Comparison of ENCODE assay signal across 13 cellular contexts in the genomic region with DNA sequence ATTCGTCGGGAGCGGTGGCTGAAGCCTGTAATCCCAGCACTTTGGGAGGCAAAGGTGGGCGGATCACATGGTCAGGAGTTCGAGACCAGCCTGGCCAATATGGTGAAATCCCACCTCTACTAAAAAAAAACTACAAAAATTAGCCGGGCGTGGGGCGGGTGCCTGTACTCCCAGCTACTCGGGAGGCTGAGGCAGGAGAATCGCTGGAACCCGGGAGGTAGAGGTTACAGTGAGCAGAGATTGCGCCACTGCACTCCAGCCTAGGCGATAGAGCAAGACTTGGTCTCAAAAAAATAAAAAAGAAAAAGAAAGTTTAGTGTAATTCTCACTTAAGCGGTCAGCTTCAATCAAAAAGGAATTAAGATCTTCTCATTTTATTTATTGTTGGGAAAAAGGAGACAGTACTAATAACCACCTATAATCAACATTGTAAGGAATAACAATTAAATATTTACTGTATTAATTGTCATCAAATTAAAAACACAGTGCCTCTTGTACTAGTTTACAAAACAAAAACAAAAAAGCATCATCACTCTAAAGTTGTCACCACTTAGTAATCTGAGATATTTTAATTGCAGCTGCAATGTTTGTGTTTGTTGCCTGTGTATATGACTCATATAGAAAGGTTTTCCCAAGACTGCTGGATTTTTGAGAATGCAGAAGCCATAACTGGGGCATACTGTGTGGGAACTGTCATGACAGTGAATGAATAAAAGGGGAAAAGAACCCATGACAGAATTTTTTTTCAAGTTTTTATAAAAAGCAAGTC. TPM values are rescaled to one million over a fixed set of nuclear protein-coding genes. Genes with fewer than 3 reads are reported as not detected.
DNase-seq lines count a peak whose midpoint lies in the region; ATAC-seq, FAIRE-seq and TF ChIP-seq lines count a peak whose summit lies in the region.
"Had no signal": no experiment of that assay in that cellular context is flagged by ENCODE, and none has a peak within 500 bp of the region (broad histone marks: within the 10 kb centered on the region; RNA-seq: fewer than 3 reads in every experiment).

No MANE protein-coding gene starts in this region.

- H3K4me2 ChIP-seq in endothelial cell of umbilical vein (ENCODE audit: insufficient read depth, low read length) = no peak overlapping the region

- no TSS peak for BruUV-seq in endothelial cell of umbilical vein (replicated peaks; lab: Mats Ljungman, UMichigan)

- H3K79me2 ChIP-seq in endothelial cell of umbilical vein (ENCODE audit: control insufficient read depth, insufficient read depth, low read length) = peaks cover 76% of the 10 kb centered on the region

- intact Hi-C loops in endothelial cell of umbilical vein (cut with micrococcal nuclease) (no loop called here), prostate gland (cut with DNase I) (no loop called here)
- intact Hi-C loops in activated CD4-positive, alpha-beta T cell treated with anti-CD3 and anti-CD28 coated beads for 36 hours (cut with DNase I, micrococcal nuclease) = no loop called here
- intact Hi-C loops in activated T-helper 1 cell treated with anti-CD3 and anti-CD28 coated beads, Interleukin-12 subunit alpha, Interleukin-12 subunit beta, Interleukin-2, Interleukin-4 antibody, amounts not matched to agents 30 ng/mL and 10 ng/mL and 1 ng/mL, durations not matched to agents 14 hours and 24 hours and 36 hours (cut with micrococcal nuclease) = no loop called here

- H3K27me3 Mint-ChIP-seq in activated CD4-positive, alpha-beta T cell treated with anti-CD3 and anti-CD28 coated beads for 36 hours = no peaks in the 10 kb centered on the region
- no peaks in the 10 kb centered on the region for H3K27me3 Mint-ChIP-seq in activated T-helper 1 cell treated with anti-CD3 and anti-CD28 coated beads, Interleukin-12 subunit alpha, Interleukin-12 subunit beta, Interleukin-2, Interleukin-4 antibody, amounts not matched to agents 30 ng/mL and 10 ng/mL and 1 ng/mL, durations not matched to agents 14 hours and 24 hours and 36 hours (ENCODE audit: insufficient read depth)
- H3K27me3 Mint-ChIP-seq: activated naive CD4-positive, alpha-beta T cell treated with anti-CD3 and anti-CD28 coated beads, Interleukin-2, amount 50 U/mL, for 24 hours; memory B cell had no signal

- no peak overlapping the region for H3K27ac Mint-ChIP-seq in activated CD4-positive, alpha-beta T cell treated with anti-CD3 and anti-CD28 coated beads for 36 hours
- no peak overlapping the region for H3K27ac Mint-ChIP-seq in activated naive CD4-positive, alpha-beta T cell treated with anti-CD3 and anti-CD28 coated beads, Interleukin-2, amount 50 U/mL, for 72 hours
- H3K27ac Mint-ChIP-seq in activated T-helper 1 cell treated with anti-CD3 and anti-CD28 coated beads, Interleukin-12 subunit alpha, Interleukin-12 subunit beta, Interleukin-2, Interleukin-4 antibody, amounts not matched to agents 30 ng/mL and 10 ng/mL and 1 ng/mL, durations not matched to agents 14 hours and 24 hours and 36 hours = no peak overlapping the region
- H3K27ac Mint-ChIP-seq: memory B cell had no signal

- H3K4me1 ChIP-seq in endothelial cell of umbilical vein (ENCODE audit: control insufficient read depth, extremely low read depth, insufficient read depth, low read length) (peaks cover 26% of the 10 kb centered on the region), prostate gland (replicated peaks) (peaks cover 3% of the 10 kb centered on the region)

- H3K4me3 Mint-ChIP-seq in activated CD4-positive, alpha-beta T cell treated with anti-CD3 and anti-CD28 coated beads for 36 hours = no peak overlapping the region
- H3K4me3 Mint-ChIP-seq in activated T-helper 1 cell treated with anti-CD3 and anti-CD28 coated beads, Interleukin-12 subunit alpha, Interleukin-12 subunit beta, Interleukin-2, Interleukin-4 antibody, amounts not matched to agents 30 ng/mL and 10 ng/mL and 1 ng/mL, durations not matched to agents 14 hours and 24 hours and 36 hours = no peak overlapping the region
- H3K4me3 Mint-ChIP-seq: activated naive CD4-positive, alpha-beta T cell treated with anti-CD3 and anti-CD28 coated beads, Interleukin-2, amount 50 U/mL, for 24 hours; memory B cell had no signal

- DNase-seq in EL = peak; percentile 89
- DNase-seq in RKO (ENCODE audit: low spot score) = peak; percentile 72
- peak; percentile 59 for DNase-seq in endothelial cell of umbilical vein (ENCODE audit: low read depth, low spot score)
- no peak for DNase-seq in prostate gland (ENCODE audit: low spot score)
- no peak for DNase-seq in activated CD4-positive, alpha-beta T cell treated with anti-CD3 and anti-CD28 coated beads for 36 hours
- no peak for DNase-seq in SHP77 treated with DMSO at 0.1 percent for 48 hours (lab: John Stamatoyannopoulos, UW)
- no peak for DNase-seq in activated naive CD4-positive, alpha-beta T cell treated with anti-CD3 and anti-CD28 coated beads, Interleukin-2, amount 50 U/mL, for 72 hours (ENCODE audit: low spot score in 2 of 2)
- DNase-seq in activated T-helper 1 cell treated with anti-CD3 and anti-CD28 coated beads, Interleukin-12 subunit alpha, Interleukin-12 subunit beta, Interleukin-2, Interleukin-4 antibody, amounts not matched to agents 30 ng/mL and 10 ng/mL and 1 ng/mL, durations not matched to agents 14 hours and 24 hours and 36 hours (ENCODE audit: low spot score) = no peak
- DNase-seq: activated CD4-positive, CD25-positive, alpha-beta regulatory T cell; esophagus squamous epithelium had no signal

- peaks cover 4% of the 10 kb centered on the region for H3K36me3 Mint-ChIP-seq in activated CD4-positive, alpha-beta T cell treated with anti-CD3 and anti-CD28 coated beads for 36 hours (ENCODE audit: low read depth)
- H3K36me3 Mint-ChIP-seq in activated naive CD4-positive, alpha-beta T cell treated with anti-CD3 and anti-CD28 coated beads, Interleukin-2, amount 50 U/mL, for 72 hours = peaks cover 10 to 19% of the 10 kb centered on the region in 2 donors
- peaks cover 7% of the 10 kb centered on the region for H3K36me3 Mint-ChIP-seq in activated T-helper 1 cell treated with anti-CD3 and anti-CD28 coated beads, Interleukin-12 subunit alpha, Interleukin-12 subunit beta, Interleukin-2, Interleukin-4 antibody, amounts not matched to agents 30 ng/mL and 10 ng/mL and 1 ng/mL, durations not matched to agents 14 hours and 24 hours and 36 hours (ENCODE audit: low read depth)

- no peaks in the 10 kb centered on the region for H3K9me3 ChIP-seq in endothelial cell of umbilical vein (replicated peaks; ENCODE audit: control insufficient read depth, insufficient read depth, low read length)
- no peaks in the 10 kb centered on the region for H3K9me3 ChIP-seq in prostate gland
- H3K9me3 ChIP-seq: esophagus squamous epithelium had no signal

- H3K9ac ChIP-seq in endothelial cell of umbilical vein (replicated peaks; ENCODE audit: extremely low read depth, insufficient read depth, low read length) = no peak overlapping the region

- H2AFZ ChIP-seq in endothelial cell of umbilical vein (ENCODE audit: low read depth, low read length) = no peak overlapping the region

- H3K27ac ChIP-seq in endothelial cell of umbilical vein (ENCODE audit: insufficient read depth, low read depth, low read length) = peak overlapping the region; percentile 33
- peak overlapping the region; percentile 96 to 98 for H3K27ac ChIP-seq in prostate gland

- peaks cover 35% of the 10 kb centered on the region for H3K4me1 Mint-ChIP-seq in activated CD4-positive, alpha-beta T cell treated with anti-CD3 and anti-CD28 coated beads for 36 hours
- H3K4me1 Mint-ChIP-seq in activated T-helper 1 cell treated with anti-CD3 and anti-CD28 coated beads, Interleukin-12 subunit alpha, Interleukin-12 subunit beta, Interleukin-2, Interleukin-4 antibody, amounts not matched to agents 30 ng/mL and 10 ng/mL and 1 ng/mL, durations not matched to agents 14 hours and 24 hours and 36 hours (ENCODE audit: low read depth) = peaks cover 29% of the 10 kb centered on the region

- no peak for FAIRE-seq in endothelial cell of umbilical vein (lab: Jason Lieb, UNC)
- FAIRE-seq: GM19239 had no signal

- 94% methylated on average over 14 of the region's 14 CpGs for WGBS in prostate gland

- H3K27me3 ChIP-seq in endothelial cell of umbilical vein (ENCODE audit: control insufficient read depth in 2 of 2, insufficient read depth in 2 of 2, low read length in 2 of 2) = no peaks in the 10 kb centered on the region
- H3K27me3 ChIP-seq in prostate gland (replicated peaks; ENCODE audit: insufficient read depth) = no peaks in the 10 kb centered on the region
- H3K27me3 ChIP-seq: esophagus squamous epithelium had no signal

- no peak for TF ChIP-seq POLR2A in endothelial cell of umbilical vein (IDR thresholded peaks at IDR 0.05; ENCODE audit: low read depth, low read length)
- TF ChIP-seq POLR2A in prostate gland (IDR thresholded peaks at IDR 0.05) = no peak

- no peaks in the 10 kb centered on the region for H4K20me1 ChIP-seq in endothelial cell of umbilical vein (replicated peaks; ENCODE audit: control insufficient read depth, extremely low read depth, insufficient read depth, low read length)

- H3K4me3 ChIP-seq in endothelial cell of umbilical vein (replicated peaks in 1 of 3; ENCODE audit: insufficient read depth in 1 of 3, low read depth in 1 of 3, low read length in 3 of 3) (no peak overlapping the region), prostate gland (no peak overlapping the region)

- no peaks in the 10 kb centered on the region for H3K36me3 ChIP-seq in endothelial cell of umbilical vein (ENCODE audit: control insufficient read depth in 2 of 2, extremely low read depth in 1 of 2, insufficient read depth in 2 of 2, low read length in 2 of 2)
- H3K36me3 ChIP-seq in prostate gland = no peaks in the 10 kb centered on the region
- H3K36me3 ChIP-seq: esophagus squamous epithelium had no signal

- POLR2A ChIA-PET in endothelial cell of umbilical vein (lab: Charles Lee) = no interaction called here
- POLR2A ChIA-PET in activated CD4-positive, alpha-beta T cell treated with anti-CD3 and anti-CD28 coated beads for 36 hours (lab: Charles Lee) = no interaction called here

- CTCF ChIA-PET in endothelial cell of umbilical vein (lab: Charles Lee) = interaction anchor here (1.9 kb wide), 1 partner anchor 15 kb away, joined by 9 read pairs; no protein-coding TSS in a partner anchor
- CTCF ChIA-PET in activated CD4-positive, alpha-beta T cell treated with anti-CD3 and anti-CD28 coated beads for 36 hours (lab: Charles Lee) = interaction anchor here (0.7 kb wide), 1 partner anchor 33 kb away, joined by 4 read pairs; no protein-coding TSS in a partner anchor

- TF ChIP-seq CTCF in endothelial cell of umbilical vein (IDR thresholded peaks at IDR 0.05; ENCODE audit: extremely low read depth in 1 of 2, insufficient read depth in 1 of 2, low read depth in 1 of 2, low read length in 2 of 2) (no peak), prostate gland (IDR thresholded peaks at IDR 0.05) (no peak)

- no peak for ATAC-seq in activated CD4-positive, alpha-beta T cell treated with anti-CD3 and anti-CD28 coated beads for 36 hours
- ATAC-seq in activated naive CD4-positive, alpha-beta T cell treated with anti-CD3 and anti-CD28 coated beads, Interleukin-2, amount 50 U/mL, for 72 hours = no peak

- dilution Hi-C loops in endothelial cell of umbilical vein (cut with MboI; ENCODE audit: extremely low pct_ligation_motif_present, low sequenced_read_pairs) = no loop called here

- H3K9me1 ChIP-seq in endothelial cell of umbilical vein (replicated peaks; ENCODE audit: control insufficient read depth, extremely low read depth, insufficient read depth, low read length) = no peaks in the 10 kb centered on the region

- no peaks in the 10 kb centered on the region for H3K9me3 Mint-ChIP-seq in activated CD4-positive, alpha-beta T cell treated with anti-CD3 and anti-CD28 coated beads for 36 hours (ENCODE audit: low read depth)
- no peaks in the 10 kb centered on the region for H3K9me3 Mint-ChIP-seq in activated naive CD4-positive, alpha-beta T cell treated with anti-CD3 and anti-CD28 coated beads, Interleukin-2, amount 50 U/mL, for 72 hours
- H3K9me3 Mint-ChIP-seq in activated T-helper 1 cell treated with anti-CD3 and anti-CD28 coated beads, Interleukin-12 subunit alpha, Interleukin-12 subunit beta, Interleukin-2, Interleukin-4 antibody, amounts not matched to agents 30 ng/mL and 10 ng/mL and 1 ng/mL, durations not matched to agents 14 hours and 24 hours and 36 hours = no peaks in the 10 kb centered on the region
- H3K9me3 Mint-ChIP-seq: activated naive CD4-positive, alpha-beta T cell treated with anti-CD3 and anti-CD28 coated beads, Interleukin-2, amount 50 U/mL, for 24 hours; memory B cell had no signal

RNA-seq across cellular contexts. Expression of gene FBXO42, which starts 3.7 kb away (rescaled TPM):
- total RNA-seq in endothelial cell of umbilical vein (16.3 and 17.3 TPM in 2 replicates), prostate gland (10 to 100 TPM; 26.6 to 52.6 TPM)
- 17.1 and 20.4 TPM in 2 replicates for polyA plus RNA-seq in endothelial cell of umbilical vein
- 20.5 and 22.0 TPM in 2 replicates for polyA plus RNA-seq in endothelial cell of umbilical vein (2011; cell fraction: cytosol; rRNA removed)
- 36.4 and 37.7 TPM in 2 replicates for polyA plus RNA-seq in endothelial cell of umbilical vein (2011; cell fraction: nucleus; rRNA removed)
- 9.6 and 13.4 TPM in 2 replicates for polyA plus RNA-seq in endothelial cell of umbilical vein (2012)
- 27.7 and 28.5 TPM in 2 replicates for polyA minus RNA-seq in endothelial cell of umbilical vein
- 7.8 TPM for polyA minus RNA-seq in endothelial cell of umbilical vein (2011; cell fraction: cytosol; rRNA and poly(A)+ RNA removed)
- polyA minus RNA-seq in endothelial cell of umbilical vein (2011; cell fraction: nucleus; rRNA and poly(A)+ RNA removed) = 22.0 and 29.4 TPM in 2 replicates
- total RNA-seq in activated CD4-positive, alpha-beta T cell treated with anti-CD3 and anti-CD28 coated beads for 36 hours = 10 to 100 TPM; 14.3 to 18.1 TPM
- 10 to 100 TPM; 12.6 to 23.4 TPM for total RNA-seq in activated naive CD4-positive, alpha-beta T cell treated with anti-CD3 and anti-CD28 coated beads, Interleukin-2, amount 50 U/mL, for 72 hours
- 17.1 and 19.1 TPM in 2 replicates for total RNA-seq in activated T-helper 1 cell treated with anti-CD3 and anti-CD28 coated beads, Interleukin-12 subunit alpha, Interleukin-12 subunit beta, Interleukin-2, Interleukin-4 antibody, amounts not matched to agents 30 ng/mL and 10 ng/mL and 1 ng/mL, durations not matched to agents 14 hours and 24 hours and 36 hours

RNA-seq across cellular contexts. Expression of gene SZRD1, which starts 18.4 kb away (rescaled TPM):
- total RNA-seq in endothelial cell of umbilical vein = 164 and 168 TPM in 2 replicates
- polyA plus RNA-seq in endothelial cell of umbilical vein = 162 and 168 TPM in 2 replicates
- 148 and 161 TPM in 2 replicates for polyA plus RNA-seq in endothelial cell of umbilical vein (2011; cell fraction: cytosol; rRNA removed)
- 75.2 and 75.7 TPM in 2 replicates for polyA plus RNA-seq in endothelial cell of umbilical vein (2011; cell fraction: nucleus; rRNA removed)
- 105 and 106 TPM in 2 replicates for polyA plus RNA-seq in endothelial cell of umbilical vein (2012)
- polyA minus RNA-seq in endothelial cell of umbilical vein = 76.1 and 82.0 TPM in 2 replicates
- 62.1 TPM for polyA minus RNA-seq in endothelial cell of umbilical vein (2011; cell fraction: cytosol; rRNA and poly(A)+ RNA removed)
- polyA minus RNA-seq in endothelial cell of umbilical vein (2011; cell fraction: nucleus; rRNA and poly(A)+ RNA removed) = 26.6 and 33.5 TPM in 2 replicates
- total RNA-seq in prostate gland = 10 to 100 TPM; 64.8 to 78.6 TPM
- total RNA-seq in activated CD4-positive, alpha-beta T cell treated with anti-CD3 and anti-CD28 coated beads for 36 hours = 100 to 1,000 TPM; 184 to 238 TPM
- total RNA-seq in activated naive CD4-positive, alpha-beta T cell treated with anti-CD3 and anti-CD28 coated beads, Interleukin-2, amount 50 U/mL, for 72 hours = 100 to 1,000 TPM; 151 to 170 TPM
- total RNA-seq in activated T-helper 1 cell treated with anti-CD3 and anti-CD28 coated beads, Interleukin-12 subunit alpha, Interleukin-12 subunit beta, Interleukin-2, Interleukin-4 antibody, amounts not matched to agents 30 ng/mL and 10 ng/mL and 1 ng/mL, durations not matched to agents 14 hours and 24 hours and 36 hours = 212 and 216 TPM in 2 replicates

Comparison
In these comparisons a context has a peak if more than half of its experiments do, and no peak if none do; other contexts are left out.
1. DNase-seq: peak in EL (single experiment), RKO (single experiment) and endothelial cell of umbilical vein (single experiment); none in prostate gland (single experiment), activated CD4-positive, alpha-beta T cell treated with anti-CD3 and anti-CD28 coated beads for 36 hours (single experiment), SHP77 treated with DMSO at 0.1 percent for 48 hours (single experiment), activated naive CD4-positive, alpha-beta T cell treated with anti-CD3 and anti-CD28 coated beads, Interleukin-2, amount 50 U/mL, for 72 hours (0 of 2) and activated T-helper 1 cell treated with anti-CD3 and anti-CD28 coated beads, Interleukin-12 subunit alpha, Interleukin-12 subunit beta, Interleukin-2, Interleukin-4 antibody, amounts not matched to agents 30 ng/mL and 10 ng/mL and 1 ng/mL, durations not matched to agents 14 hours and 24 hours and 36 hours (single experiment).